9 cellular contexts compared by ENCODE assay signal in genomic region chr9:93146696-93147095, GRCh38. TPM values are rescaled to one million over a fixed set of nuclear protein-coding genes. Genes with fewer than 3 reads are reported as not detected.
DNase-seq lines count a peak whose midpoint lies in the region; ATAC-seq and TF ChIP-seq lines count a peak whose summit lies in the region.
"Not testable (repeated sequence)": the region's sequence is repeated elsewhere in the genome, so short reads cannot be mapped to it uniquely, and the experiment has no call there.
"Had no signal": no experiment of that assay in that cellular context is flagged by ENCODE, and none has a peak within 500 bp of the region (broad histone marks: within the 10 kb centered on the region; RNA-seq: fewer than 3 reads in every experiment).

No MANE protein-coding gene starts in this region.

- POLR2A ChIA-PET in CD4-positive, alpha-beta memory T cell (lab: Charles Lee; ENCODE audit: partially characterized antibody), result interaction anchor here (1.5 kb wide), 1 partner anchor 10 kb away, joined by 5 read pairs; no protein-coding TSS in a partner anchor
- POLR2A ChIA-PET in activated CD4-positive, alpha-beta memory T cell treated with anti-CD3 and anti-CD28 coated beads for 36 hours (lab: Charles Lee), result interaction anchor here (1.1 to 1.2 kb wide), 2 partner anchors 13 to 82 kb away, joined by 3 to 6 read pairs; partner anchors contain the start of gene NINJ1

- H3K27me3 ChIP-seq in CD4-positive, alpha-beta memory T cell (ENCODE audit: insufficient read depth, low read length); foreskin keratinocyte: not testable (repeated sequence)

- DNase-seq in CD4-positive, alpha-beta memory T cell, result peak in 1 of 5 donors; percentile 66
- peak; percentile 61 for DNase-seq in T-helper 2 cell treated with Interferon-gamma antibody and Interleukin-4, amounts not matched to agents 5 μg/mL and 100 μg/mL, for 36 hours (ENCODE audit: low spot score)
- peak; percentile 75 for DNase-seq in activated CD4-positive, alpha-beta memory T cell treated with anti-CD3 and anti-CD28 coated beads for 36 hours
- peak; percentile 40 for DNase-seq in activated T-cell treated with anti-CD3 and anti-CD28 coated beads, Interleukin-2, amount 50 U/mL, for 72 hours
- peak; percentile 43 for DNase-seq in activated naive CD8-positive, alpha-beta T cell treated with anti-CD3 and anti-CD28 coated beads for 36 hours
- DNase-seq in foreskin keratinocyte, result peak; percentile 44 to 61
- DNase-seq in stimulated activated CD4-positive, alpha-beta T cell treated with anti-CD3 and anti-CD28 coated beads, Interleukin-2, amount 100 ng/mL, for 24 hours, result peak; percentile 44 to 53
- peak; percentile 59 for DNase-seq in stimulated activated naive CD8-positive, alpha-beta T cell treated with anti-CD3 and anti-CD28 coated beads, Interleukin-15, Interleukin-2, amounts not matched to agents 100 U/mL and 50 U/mL, for 24 hours

- H3K4me3 ChIP-seq in CD4-positive, alpha-beta memory T cell (ENCODE audit: low read length in 2 of 2), result not testable (repeated sequence)

- not testable (repeated sequence) for H3K36me3 Mint-ChIP-seq in CD4-positive, alpha-beta memory T cell
- peaks cover 16% of the 10 kb centered on the region for H3K36me3 Mint-ChIP-seq in T-helper 2 cell treated with Interferon-gamma antibody and Interleukin-4, amounts not matched to agents 5 μg/mL and 100 μg/mL, for 36 hours (ENCODE audit: low read depth)
- peaks cover 27% of the 10 kb centered on the region for H3K36me3 Mint-ChIP-seq in activated CD4-positive, alpha-beta memory T cell treated with anti-CD3 and anti-CD28 coated beads for 36 hours
- peaks cover 24 to 25% of the 10 kb centered on the region in 2 donors for H3K36me3 Mint-ChIP-seq in activated T-cell treated with anti-CD3 and anti-CD28 coated beads, Interleukin-2, amount 50 U/mL, for 72 hours (ENCODE audit: insufficient read depth in 2 of 2)
- peaks cover 32% of the 10 kb centered on the region for H3K36me3 Mint-ChIP-seq in activated naive CD8-positive, alpha-beta T cell treated with anti-CD3 and anti-CD28 coated beads for 36 hours

- CTCF ChIA-PET in CD4-positive, alpha-beta memory T cell (lab: Charles Lee; ENCODE audit: partially characterized antibody), result not testable (repeated sequence)
- CTCF ChIA-PET in activated CD4-positive, alpha-beta memory T cell treated with anti-CD3 and anti-CD28 coated beads for 36 hours (lab: Charles Lee), result interaction anchor here (1.0 to 1.2 kb wide), 2 partner anchors 38 to 680 kb away, joined by 3 to 7 read pairs; no protein-coding TSS in a partner anchor

- H3K27me3 Mint-ChIP-seq in CD4-positive, alpha-beta memory T cell; T-helper 2 cell treated with Interferon-gamma antibody and Interleukin-4, amounts not matched to agents 5 μg/mL and 100 μg/mL, for 36 hours (ENCODE audit: low read depth); activated CD4-positive, alpha-beta memory T cell treated with anti-CD3 and anti-CD28 coated beads for 36 hours; activated T-cell treated with anti-CD3 and anti-CD28 coated beads, Interleukin-2, amount 50 U/mL, for 72 hours (ENCODE audit: low read depth); activated naive CD8-positive, alpha-beta T cell treated with anti-CD3 and anti-CD28 coated beads for 36 hours: not testable (repeated sequence)

- not testable (repeated sequence) for H3K9me3 ChIP-seq in CD4-positive, alpha-beta memory T cell (ENCODE audit: control insufficient read depth in 1 of 2, low read length in 2 of 2)

- peak; percentile 49 to 51 for ATAC-seq in activated T-cell treated with anti-CD3 and anti-CD28 coated beads, Interleukin-2, amount 50 U/mL, for 72 hours (replicated peaks in 1 of 2)
- ATAC-seq in foreskin keratinocyte, result peak; percentile 71
- ATAC-seq in stimulated activated naive CD8-positive, alpha-beta T cell treated with anti-CD3 and anti-CD28 coated beads, Interleukin-15, Interleukin-2, amounts not matched to agents 100 U/mL and 50 U/mL, for 24 hours, result peak; percentile 58

- peak overlapping the region; percentile 56 to 89 (median 70) for H3K27ac Mint-ChIP-seq in CD4-positive, alpha-beta memory T cell
- H3K27ac Mint-ChIP-seq in T-helper 2 cell treated with Interferon-gamma antibody and Interleukin-4, amounts not matched to agents 5 μg/mL and 100 μg/mL, for 36 hours, result peak overlapping the region; percentile 65
- peak overlapping the region; percentile 92 for H3K27ac Mint-ChIP-seq in activated CD4-positive, alpha-beta memory T cell treated with anti-CD3 and anti-CD28 coated beads for 36 hours
- H3K27ac Mint-ChIP-seq in activated T-cell treated with anti-CD3 and anti-CD28 coated beads, Interleukin-2, amount 50 U/mL, for 72 hours, result peak overlapping the region; percentile 71
- H3K27ac Mint-ChIP-seq in activated naive CD8-positive, alpha-beta T cell treated with anti-CD3 and anti-CD28 coated beads for 36 hours, result peak overlapping the region; percentile 91

- not testable (repeated sequence) for H3K36me3 ChIP-seq in CD4-positive, alpha-beta memory T cell (ENCODE audit: insufficient read depth, low read length)

- peak overlapping the region in 1 of 8 donors; percentile 32 for H3K4me3 Mint-ChIP-seq in CD4-positive, alpha-beta memory T cell
- H3K4me3 Mint-ChIP-seq in T-helper 2 cell treated with Interferon-gamma antibody and Interleukin-4, amounts not matched to agents 5 μg/mL and 100 μg/mL, for 36 hours, result not testable (repeated sequence)
- peak overlapping the region; percentile 54 for H3K4me3 Mint-ChIP-seq in activated CD4-positive, alpha-beta memory T cell treated with anti-CD3 and anti-CD28 coated beads for 36 hours
- peak overlapping the region; percentile 9 to 44 for H3K4me3 Mint-ChIP-seq in activated T-cell treated with anti-CD3 and anti-CD28 coated beads, Interleukin-2, amount 50 U/mL, for 72 hours
- H3K4me3 Mint-ChIP-seq in activated naive CD8-positive, alpha-beta T cell treated with anti-CD3 and anti-CD28 coated beads for 36 hours, result peak overlapping the region; percentile 57

- peaks cover 28 to 57% (median 42%) of the 10 kb centered on the region in 4 donors for H3K4me1 Mint-ChIP-seq in CD4-positive, alpha-beta memory T cell
- peaks cover 34% of the 10 kb centered on the region for H3K4me1 Mint-ChIP-seq in T-helper 2 cell treated with Interferon-gamma antibody and Interleukin-4, amounts not matched to agents 5 μg/mL and 100 μg/mL, for 36 hours (ENCODE audit: low read depth)
- H3K4me1 Mint-ChIP-seq in activated CD4-positive, alpha-beta memory T cell treated with anti-CD3 and anti-CD28 coated beads for 36 hours (ENCODE audit: low read depth), result peaks cover 68% of the 10 kb centered on the region
- H3K4me1 Mint-ChIP-seq in activated T-cell treated with anti-CD3 and anti-CD28 coated beads, Interleukin-2, amount 50 U/mL, for 72 hours (ENCODE audit: low read depth), result peaks cover 60% of the 10 kb centered on the region
- peaks cover 44% of the 10 kb centered on the region for H3K4me1 Mint-ChIP-seq in activated naive CD8-positive, alpha-beta T cell treated with anti-CD3 and anti-CD28 coated beads for 36 hours

- intact Hi-C loops in CD4-positive, alpha-beta memory T cell (cut with micrococcal nuclease), result not testable (repeated sequence)
- intact Hi-C loops in activated CD4-positive, alpha-beta memory T cell treated with anti-CD3 and anti-CD28 coated beads for 36 hours (cut with micrococcal nuclease), result loop anchor here (1.0 to 10.0 kb wide), 5 partner anchors 10 to 316 kb away; partner anchors contain the start of genes NINJ1 and ZNF484

- not testable (repeated sequence) for H3K9me3 Mint-ChIP-seq in CD4-positive, alpha-beta memory T cell
- peaks cover 23% of the 10 kb centered on the region for H3K9me3 Mint-ChIP-seq in T-helper 2 cell treated with Interferon-gamma antibody and Interleukin-4, amounts not matched to agents 5 μg/mL and 100 μg/mL, for 36 hours
- H3K9me3 Mint-ChIP-seq in activated CD4-positive, alpha-beta memory T cell treated with anti-CD3 and anti-CD28 coated beads for 36 hours, result peaks cover 31% of the 10 kb centered on the region
- H3K9me3 Mint-ChIP-seq in activated T-cell treated with anti-CD3 and anti-CD28 coated beads, Interleukin-2, amount 50 U/mL, for 72 hours, result peaks cover 3 to 11% of the 10 kb centered on the region in 2 donors
- peaks cover 28% of the 10 kb centered on the region for H3K9me3 Mint-ChIP-seq in activated naive CD8-positive, alpha-beta T cell treated with anti-CD3 and anti-CD28 coated beads for 36 hours

- TF ChIP-seq CTCF in foreskin keratinocyte (conservative IDR thresholded peaks at IDR 0.05), result not testable (repeated sequence)

- peaks cover 34% of the 10 kb centered on the region for H3K4me1 ChIP-seq in CD4-positive, alpha-beta memory T cell (ENCODE audit: insufficient read depth, low read length)
- not testable (repeated sequence) for H3K4me1 ChIP-seq in foreskin keratinocyte

- H3K27ac ChIP-seq in CD4-positive, alpha-beta memory T cell (ENCODE audit: low read depth, low read length); foreskin keratinocyte: not testable (repeated sequence)

RNA-seq across cellular contexts. Expression of gene NINJ1, which starts 12.6 kb away (rescaled TPM):
- 10 to 100 TPM; 31.1 to 31.3 TPM for total RNA-seq in CD4-positive, alpha-beta memory T cell
- 10 to 100 TPM; 75.7 to 92.4 TPM for polyA plus RNA-seq in CD4-positive, alpha-beta memory T cell
- 10 to 100 TPM; 77.9 to 82.0 TPM for total RNA-seq in activated CD4-positive, alpha-beta memory T cell treated with anti-CD3 and anti-CD28 coated beads for 36 hours
- 100 to 1,000 TPM; 121 to 124 TPM for total RNA-seq in activated T-cell treated with anti-CD3 and anti-CD28 coated beads, Interleukin-2, amount 50 U/mL, for 72 hours
- total RNA-seq in activated naive CD8-positive, alpha-beta T cell treated with anti-CD3 and anti-CD28 coated beads for 36 hours, result 10 to 100 TPM; 74.9 to 77.8 TPM
- 15.8 and 17.7 TPM in 2 replicates for total RNA-seq in foreskin keratinocyte
- polyA plus RNA-seq in foreskin keratinocyte, result 24.6 and 29.8 TPM in 2 replicates

RNA-seq across cellular contexts. Expression of gene WNK2, which starts 37.2 kb away (rescaled TPM):
- total RNA-seq in CD4-positive, alpha-beta memory T cell, result under 1 TPM in 1 of 2 experiments, not detected in 1; 0.26 TPM
- not detected for polyA plus RNA-seq in CD4-positive, alpha-beta memory T cell
- total RNA-seq in activated CD4-positive, alpha-beta memory T cell treated with anti-CD3 and anti-CD28 coated beads for 36 hours, result 1 to 10 TPM; 1.2 to 1.6 TPM
- 1 to 10 TPM in 1 of 2 donors, under 1 TPM in 1; 0.70 to 1.1 TPM for total RNA-seq in activated T-cell treated with anti-CD3 and anti-CD28 coated beads, Interleukin-2, amount 50 U/mL, for 72 hours
- total RNA-seq in activated naive CD8-positive, alpha-beta T cell treated with anti-CD3 and anti-CD28 coated beads for 36 hours, result under 1 TPM; 0.88 to 0.89 TPM
- total RNA-seq in foreskin keratinocyte, result 0.04 and 0.14 TPM in 2 replicates
- 0.10 TPM in 1 of 2 replicates, not detected in the other for polyA plus RNA-seq in foreskin keratinocyte
- total RNA-seq: osteocyte had no signal

RNA-seq across cellular contexts. Expression of gene CARD19, which starts 50.7 kb away (rescaled TPM):
- total RNA-seq in CD4-positive, alpha-beta memory T cell, result 10 to 100 TPM; 57.8 to 64.2 TPM
- polyA plus RNA-seq in CD4-positive, alpha-beta memory T cell, result 10 to 100 TPM; 65.6 to 88.7 TPM
- 10 to 100 TPM; 77.9 to 80.0 TPM for total RNA-seq in activated CD4-positive, alpha-beta memory T cell treated with anti-CD3 and anti-CD28 coated beads for 36 hours
- total RNA-seq in activated T-cell treated with anti-CD3 and anti-CD28 coated beads, Interleukin-2, amount 50 U/mL, for 72 hours, result 10 to 100 TPM; 65.7 to 70.0 TPM
- total RNA-seq in activated naive CD8-positive, alpha-beta T cell treated with anti-CD3 and anti-CD28 coated beads for 36 hours, result 10 to 100 TPM; 36.5 to 38.6 TPM
- 31.1 TPM in 2 replicates for total RNA-seq in foreskin keratinocyte
- polyA plus RNA-seq in foreskin keratinocyte, result 46.3 and 47.5 TPM in 2 replicates
